In genomic region chr19:58381460-58382220, GRCh38 we compare ENCODE assay signal across 8 cellular contexts. TPM values are rescaled to one million over a fixed set of nuclear protein-coding genes. Genes with fewer than 3 reads are reported as not detected.
DNase-seq lines count a peak whose midpoint lies in the region; ATAC-seq and TF ChIP-seq lines count a peak whose summit lies in the region.

No MANE protein-coding gene starts in this region.

- H3K4me1 Mint-ChIP-seq in activated T-cell treated with anti-CD3 and anti-CD28 coated beads, Interleukin-2, amount 50 U/mL, for 4 hours (ENCODE audit: low read depth) = peaks cover 29% of the 10 kb centered on the region

- H3K27me3 ChIP-seq in body of pancreas = no peaks in the 10 kb centered on the region
- H3K27me3 ChIP-seq in lower lobe of right lung (ENCODE audit: low read depth) = no peaks in the 10 kb centered on the region
- no peaks in the 10 kb centered on the region for H3K27me3 ChIP-seq in transverse colon

- in situ Hi-C loops in transverse colon (cut with MboI; ENCODE audit: low pct_ligation_motif_present in 1 of 4, low pct_unique_long_range_greater_than_20kb in 1 of 4, low sequenced_read_pairs in 3 of 4) = no loop called here

- no peak for ATAC-seq in activated T-cell treated with anti-CD3 and anti-CD28 coated beads, Interleukin-2, amount 50 U/mL, for 4 hours
- no peak for ATAC-seq in body of pancreas
- ATAC-seq in lower lobe of right lung = no peak
- ATAC-seq in HG02852 (IDR thresholded peaks at IDR 0.05; ENCODE audit: unreplicated experiment) = no peak

- intact Hi-C loops in body of pancreas (cut with DNase I) = no loop called here
- intact Hi-C loops in lower lobe of right lung (cut with DNase I) = no loop called here
- intact Hi-C loops in transverse colon (cut with DNase I; ENCODE audit: low total_unique reads) = no loop called here

- no peak for DNase-seq in activated T-cell treated with anti-CD3 and anti-CD28 coated beads, Interleukin-2, amount 50 U/mL, for 4 hours
- DNase-seq in activated T-cell treated with anti-CD3 and anti-CD28 coated beads for 4 hours (no peak), body of pancreas (no peak), lower lobe of right lung (peak; percentile 56), transverse colon (no peak), NCI-H226 (no peak), RKO (ENCODE audit: low spot score) (no peak)

- WGBS in body of pancreas, 2 donors = 20 to 26% methylated on average over 26 of the region's 26 CpGs
- 7 to 30% methylated on average over 16 to 26 of the region's 26 CpGs for WGBS in transverse colon (ENCODE audit: low coverage in 1 of 2), 2 donors

- H3K27ac ChIP-seq in body of pancreas (peak overlapping the region; percentile 36 to 93 (median 78)), lower lobe of right lung (peak overlapping the region; percentile 94), transverse colon (peak overlapping the region; percentile 94 to 96 (median 94))

- TF ChIP-seq POLR2A in body of pancreas (IDR thresholded peaks at IDR 0.05) (peak in 1 of 3 donors; percentile 11), transverse colon (IDR thresholded peaks at IDR 0.05) (no peak)

- peak overlapping the region; percentile 90 for H3K4me3 Mint-ChIP-seq in activated T-cell treated with anti-CD3 and anti-CD28 coated beads, Interleukin-2, amount 50 U/mL, for 4 hours

- no peak for TF ChIP-seq CTCF in body of pancreas (IDR thresholded peaks at IDR 0.05)
- TF ChIP-seq CTCF in lower lobe of right lung (IDR thresholded peaks at IDR 0.05) = no peak
- no peak for TF ChIP-seq CTCF in transverse colon (IDR thresholded peaks at IDR 0.05)

- H3K9me3 Mint-ChIP-seq in activated T-cell treated with anti-CD3 and anti-CD28 coated beads, Interleukin-2, amount 50 U/mL, for 4 hours = no peaks in the 10 kb centered on the region

- H3K9me3 ChIP-seq in body of pancreas = no peaks in the 10 kb centered on the region
- no peaks in the 10 kb centered on the region for H3K9me3 ChIP-seq in lower lobe of right lung
- H3K9me3 ChIP-seq in transverse colon = no peaks in the 10 kb centered on the region

- H3K4me3 ChIP-seq in body of pancreas (peak overlapping the region; percentile 26 to 50), lower lobe of right lung (peak overlapping the region; percentile 85), transverse colon (peak overlapping the region; percentile 43 to 89 (median 74))

- H3K4me1 ChIP-seq in body of pancreas = peaks cover 45% of the 10 kb centered on the region
- H3K4me1 ChIP-seq in lower lobe of right lung = peaks cover 36% of the 10 kb centered on the region
- H3K4me1 ChIP-seq in transverse colon = peaks cover 19 to 33% (median 30%) of the 10 kb centered on the region in 4 donors

- no peaks in the 10 kb centered on the region for H3K27me3 Mint-ChIP-seq in activated T-cell treated with anti-CD3 and anti-CD28 coated beads, Interleukin-2, amount 50 U/mL, for 4 hours (ENCODE audit: low read depth)

- H3K36me3 ChIP-seq in body of pancreas (replicated peaks in 1 of 2; ENCODE audit: insufficient read depth in 1 of 2, low read depth in 2 of 2) (no peaks in the 10 kb centered on the region), lower lobe of right lung (no peaks in the 10 kb centered on the region), transverse colon (no peaks in the 10 kb centered on the region)

- H3K36me3 Mint-ChIP-seq in activated T-cell treated with anti-CD3 and anti-CD28 coated beads, Interleukin-2, amount 50 U/mL, for 4 hours (ENCODE audit: insufficient read depth) = no peaks in the 10 kb centered on the region

- no peak for TF ChIP-seq EP300 in transverse colon (IDR thresholded peaks at IDR 0.05; ENCODE audit: low read depth)

RNA-seq across cellular contexts. Expression of gene ZNF837, which starts 0.8 kb away (rescaled TPM):
- total RNA-seq in activated T-cell treated with anti-CD3 and anti-CD28 coated beads, Interleukin-2, amount 50 U/mL, for 4 hours = 1 to 10 TPM; 1.2 to 2.1 (median 1.8) TPM
- total RNA-seq in body of pancreas (10 to 100 TPM in 1 of 2 donors, 1 to 10 TPM in 1; 7.3 to 15.2 TPM), lower lobe of right lung (1.2 TPM), transverse colon (10 to 100 TPM in 1 of 4 donors, 1 to 10 TPM in 3; 3.7 to 10.7 (median 6.1) TPM)

RNA-seq across cellular contexts. Expression of gene RPS5, which starts 5.4 kb away (rescaled TPM):
- total RNA-seq in activated T-cell treated with anti-CD3 and anti-CD28 coated beads, Interleukin-2, amount 50 U/mL, for 4 hours = 1,000 to 10,000 TPM; 2,106 to 2,287 (median 2,120) TPM
- total RNA-seq in body of pancreas (1,000 to 10,000 TPM in 1 of 2 donors, 100 to 1,000 TPM in 1; 577 to 1,133 TPM), lower lobe of right lung (770 TPM), transverse colon (1,000 to 10,000 TPM in 1 of 4 donors, 100 to 1,000 TPM in 3; 513 to 1,129 (median 743) TPM)

RNA-seq across cellular contexts. Expression of gene RNF225, which starts 13.8 kb away (rescaled TPM):
- 1 to 10 TPM; 2.5 to 3.2 (median 2.5) TPM for total RNA-seq in activated T-cell treated with anti-CD3 and anti-CD28 coated beads, Interleukin-2, amount 50 U/mL, for 4 hours
- total RNA-seq in body of pancreas (not detected), lower lobe of right lung (not detected), transverse colon (not detected)

RNA-seq across cellular contexts. Expression of gene ZNF497, which starts 19.1 kb away (rescaled TPM):
- total RNA-seq in activated T-cell treated with anti-CD3 and anti-CD28 coated beads, Interleukin-2, amount 50 U/mL, for 4 hours = under 1 TPM; 0.55 to 0.99 (median 0.98) TPM
- total RNA-seq in body of pancreas = 1 to 10 TPM; 4.6 to 4.7 TPM
- total RNA-seq in lower lobe of right lung = 2.5 TPM
- total RNA-seq in transverse colon = 10 to 100 TPM in 1 of 4 donors, 1 to 10 TPM in 3; 1.3 to 19.3 (median 4.2) TPM

RNA-seq across cellular contexts. Expression of gene ZNF584, which starts 26.8 kb away (rescaled TPM):
- 10 to 100 TPM; 17.8 to 20.5 (median 20.3) TPM for total RNA-seq in activated T-cell treated with anti-CD3 and anti-CD28 coated beads, Interleukin-2, amount 50 U/mL, for 4 hours
- 10 to 100 TPM in 1 of 2 donors, 1 to 10 TPM in 1; 4.9 to 11.5 TPM for total RNA-seq in body of pancreas
- total RNA-seq in lower lobe of right lung = 10.0 TPM
- total RNA-seq in transverse colon = 1 to 10 TPM; 3.4 to 8.3 (median 7.3) TPM
